ENCODE assay signal across 1 cellular context in genomic region chr22:48705159-48705916, GRCh38.
TF ChIP-seq lines count a peak whose summit lies in the region.

No MANE protein-coding gene starts in this region.

TF ChIP-seq in HepG2, 621 proteins besides CTCF, POLR2A, EP300 and RAD21 (continued from another document):
- TF ChIP-seq ZNF687 (CRISPR knock-in tag; IDR thresholded peaks at IDR 0.05) (peak; percentile 44), ZNF30 (CRISPR knock-in tag; IDR thresholded peaks at IDR 0.05) (no peak), KAT2B (IDR thresholded peaks at IDR 0.05; ENCODE audit: borderline replicate concordance, low read depth, low read length) (no peak), HOXA9 (CRISPR knock-in tag; IDR thresholded peaks at IDR 0.05; ENCODE audit: borderline replicate concordance) (no peak)
